Comparison of ENCODE assay signal across 32 cellular contexts in the genomic region with DNA sequence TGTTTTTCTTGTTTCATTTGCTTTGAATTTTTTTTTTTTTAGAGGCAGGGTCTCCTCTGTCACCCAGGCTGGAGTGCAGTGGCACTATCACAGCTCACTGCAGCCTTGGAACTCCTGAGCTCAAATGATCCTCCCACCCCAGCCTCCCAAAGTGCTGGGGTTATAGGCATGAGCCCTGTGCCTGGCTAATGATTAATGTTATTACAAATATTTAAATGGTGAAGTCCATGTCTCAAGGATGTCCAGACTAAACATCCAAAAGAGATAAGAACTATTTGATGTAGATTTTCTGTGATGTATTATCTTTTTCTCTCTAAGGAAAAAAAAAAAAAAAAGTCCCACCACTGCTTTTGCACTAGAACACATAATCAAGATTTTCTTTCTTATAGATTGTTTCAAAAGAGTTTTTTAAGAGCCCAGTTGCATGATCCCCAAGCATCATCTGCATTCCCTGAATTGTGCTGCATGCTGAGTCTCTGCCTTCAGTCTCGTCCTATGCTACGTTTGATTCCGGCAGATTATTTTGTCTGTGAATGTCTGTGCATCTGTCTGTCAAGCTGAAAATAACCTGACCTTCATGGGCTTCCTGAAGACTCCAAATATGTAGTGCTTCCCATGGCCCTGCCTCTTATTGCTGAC. TPM values are rescaled to one million over a fixed set of nuclear protein-coding genes. Genes with fewer than 3 reads are reported as not detected.
"Had no signal": no experiment of that assay in that cellular context is flagged by ENCODE, and none has a peak within 500 bp of the region (broad histone marks: within the 10 kb centered on the region; RNA-seq: fewer than 3 reads in every experiment).

No MANE protein-coding gene starts in this region.

- H3K9me2 ChIP-seq: SK-N-SH had no signal

- DNase-seq: activated CD4-positive, alpha-beta T cell treated with anti-CD3 and anti-CD28 coated beads for 36 hours; activated CD4-positive, alpha-beta T cell treated with anti-CD3 and anti-CD28 coated beads, Interleukin-2, amount 10 ng/mL, durations not matched to agents 7 days and 5 days; activated CD4-positive, alpha-beta T cell treated with anti-CD3 and anti-CD28 coated beads, Interleukin-2, amount 50 U/mL, for 48 hours; activated CD8-positive, alpha-beta memory T cell treated with anti-CD3 and anti-CD28 coated beads, Interleukin-2, amount 50 U/mL, for 4 hours; activated CD8-positive, alpha-beta T cell treated with anti-CD3 and anti-CD28 coated beads, Interleukin-2, amount 10 ng/mL, durations not matched to agents 7 days and 5 days; activated effector memory CD4-positive, alpha-beta T cell treated with anti-CD3 and anti-CD28 coated beads, Interleukin-2, amount 50 U/mL, for 16 hours; activated naive CD4-positive, alpha-beta T cell treated with Interleukin-2 at 50 U/mL for 16 hours; activated naive CD8-positive, alpha-beta T cell treated with anti-CD3 and anti-CD28 coated beads, Interleukin-2, amount 10 ng/mL, durations not matched to agents 7 days and 5 days; activated T-cell treated with anti-CD3 and anti-CD28 coated beads, Interleukin-2, amount 50 U/mL, for 1 hour; activated T-cell treated with anti-CD3 and anti-CD28 coated beads, Interleukin-2, amount 50 U/mL, for 72 hours; amygdala; body of pancreas; caudate nucleus; NCI-H1105 treated with DMSO at 0.1 percent for 48 hours; NCI-H1436; NCI-H1694; NCI-H1930; NCI-H2081 treated with DMSO at 0.1 percent for 48 hours; NCI-H345; NCI-H524 treated with DMSO at 0.1 percent for 48 hours; RPMI8226; SHP77 treated with DMSO at 0.1 percent for 48 hours; SK-N-SH had no signal

- H3K9ac ChIP-seq: SK-N-SH had no signal

- H3K4me2 ChIP-seq: SK-N-SH had no signal

- H3K4me3 ChIP-seq: body of pancreas, breast epithelium, K562, Peyer's patch, SJSA1 had no signal

- H3K36me3 ChIP-seq: breast epithelium, Peyer's patch had no signal

- H3K27me3 ChIP-seq: body of pancreas, breast epithelium, Peyer's patch, SJSA1 had no signal

- H3K9me3 ChIP-seq: body of pancreas, breast epithelium, Peyer's patch, SJSA1, SK-N-SH had no signal

- FAIRE-seq: astrocyte, K562, TTC549 had no signal

- ATAC-seq: activated CD4-positive, alpha-beta T cell treated with anti-CD3 and anti-CD28 coated beads for 36 hours; activated CD4-positive, CD25-positive, alpha-beta regulatory T cell treated with anti-CD3 and anti-CD28 coated beads, Interleukin-2, amount 50 U/mL, for 24 hours; activated CD8-positive, alpha-beta T cell treated with anti-CD3 and anti-CD28 coated beads, Interleukin-2, amount 10 ng/mL, durations not matched to agents 7 days and 5 days; activated T-cell treated with anti-CD3 and anti-CD28 coated beads, Interleukin-2, amount 50 U/mL, for 72 hours; activated T-helper 17 cell treated with anti-CD3 and anti-CD28 coated beads, Interleukin-2, amount 50 U/mL, for 72 hours; body of pancreas; K562; WTC11 had no signal

- H3K27ac ChIP-seq: body of pancreas, breast epithelium, Peyer's patch, SJSA1 had no signal

- H3K4me1 ChIP-seq: body of pancreas, breast epithelium, Peyer's patch, SJSA1 had no signal

RNA-seq across cellular contexts. Expression of a gene that starts 33.4 kb away (rescaled TPM):
- total RNA-seq: K562 had no signal
